8 cellular contexts compared by ENCODE assay signal in genomic region chr10:48363617-48364355, GRCh38. TPM values are rescaled to one million over a fixed set of nuclear protein-coding genes. Genes with fewer than 3 reads are reported as not detected.
DNase-seq lines count a peak whose midpoint lies in the region; ATAC-seq, FAIRE-seq and TF ChIP-seq lines count a peak whose summit lies in the region.

No MANE protein-coding gene starts in this region.

- H3K9me3 ChIP-seq in esophagus muscularis mucosa: no peaks in the 10 kb centered on the region
- H3K9me3 ChIP-seq in naive thymus-derived CD4-positive, alpha-beta T cell (ENCODE audit: control insufficient read depth in 2 of 3, low read length in 3 of 3): no peaks in the 10 kb centered on the region

- H3K27me3 Mint-ChIP-seq in naive thymus-derived CD4-positive, alpha-beta T cell: no peaks in the 10 kb centered on the region

- H3K4me3 ChIP-seq in AG04449 (ENCODE audit: low read depth, low read length): no peak overlapping the region
- no peak overlapping the region for H3K4me3 ChIP-seq in esophagus muscularis mucosa
- H3K4me3 ChIP-seq in naive thymus-derived CD4-positive, alpha-beta T cell (ENCODE audit: low read length): no peak overlapping the region

- H3K4me1 Mint-ChIP-seq in naive thymus-derived CD4-positive, alpha-beta T cell: peaks cover 4 to 59% (median 49%) of the 10 kb centered on the region in 7 donors

- intact Hi-C loops in esophagus muscularis mucosa (cut with DNase I): loop anchor here (10.0 kb wide), 1 partner anchor 161 kb away; no protein-coding TSS in a partner anchor
- intact Hi-C loops in naive thymus-derived CD4-positive, alpha-beta T cell (cut with micrococcal nuclease): loop anchor here (1.0 to 5.0 kb wide), 8 partner anchors 57 to 1149 kb away; partner anchors contain the start of gene MAPK8 (in 1 of the 2)

- 32% methylated on average over 5 of the region's 5 CpGs for WGBS in esophagus muscularis mucosa

- H3K36me3 Mint-ChIP-seq in naive thymus-derived CD4-positive, alpha-beta T cell: no peaks in the 10 kb centered on the region

- H3K27ac Mint-ChIP-seq in naive thymus-derived CD4-positive, alpha-beta T cell: no peak overlapping the region

- TF ChIP-seq CTCF in AG04449 (IDR thresholded peaks at IDR 0.05; ENCODE audit: insufficient read depth, low read length, missing control alignments): peak; percentile 55
- TF ChIP-seq CTCF in GM10248 (IDR thresholded peaks at IDR 0.05; ENCODE audit: control extremely low read depth, extremely low read depth, low read depth, missing control alignments): peak; percentile 54
- peak; percentile 53 to 69 (median 57) for TF ChIP-seq CTCF in esophagus muscularis mucosa (IDR thresholded peaks at IDR 0.05)

- H3K9me3 Mint-ChIP-seq in naive thymus-derived CD4-positive, alpha-beta T cell: no peaks in the 10 kb centered on the region

- POLR2A ChIA-PET in AG04449 (lab: Yijun Ruan, JAX) (interaction anchor here (0.6 to 1.0 kb wide), 2 partner anchors 168 to 293 kb away, joined by 3 read pairs; no protein-coding TSS in a partner anchor), GM10248 (lab: Yijun Ruan, JAX) (interaction anchor here (0.6 kb wide), 1 partner anchor 50 kb away, joined by 3 read pairs; no protein-coding TSS in a partner anchor)
- POLR2A ChIA-PET in naive thymus-derived CD4-positive, alpha-beta T cell (lab: Charles Lee): no interaction called here

- H3K4me3 Mint-ChIP-seq in naive thymus-derived CD4-positive, alpha-beta T cell: no peak overlapping the region

- H3K27me3 ChIP-seq in esophagus muscularis mucosa: no peaks in the 10 kb centered on the region
- H3K27me3 ChIP-seq in naive thymus-derived CD4-positive, alpha-beta T cell (ENCODE audit: control insufficient read depth in 2 of 2, insufficient read depth in 2 of 2, low read length in 2 of 2): no peaks in the 10 kb centered on the region

- H3K4me1 ChIP-seq in esophagus muscularis mucosa: peaks cover 10 to 40% (median 37%) of the 10 kb centered on the region in 4 donors
- H3K4me1 ChIP-seq in naive thymus-derived CD4-positive, alpha-beta T cell (ENCODE audit: control insufficient read depth in 2 of 2, insufficient read depth in 2 of 2, low read length in 2 of 2): no peaks in the 10 kb centered on the region

- FAIRE-seq in TTC549 (lab: Jason Lieb, UNC): peak; percentile 95

- ATAC-seq in naive thymus-derived CD4-positive, alpha-beta T cell: peak; percentile 51
- ATAC-seq in HG02642 (IDR thresholded peaks at IDR 0.05; ENCODE audit: poor library complexity, unreplicated experiment) (no peak), HG03469 (IDR thresholded peaks at IDR 0.05; ENCODE audit: unreplicated experiment) (no peak)

- TF ChIP-seq EP300 in esophagus muscularis mucosa (IDR thresholded peaks at IDR 0.05): no peak

- DNase-seq in AG04449 (ENCODE audit: low read depth, low spot score) (no peak), GM10248 (ENCODE audit: extremely low spot score) (peak; percentile 25), NCI-H128 (lab: John Stamatoyannopoulos, UW; ENCODE audit: unreplicated experiment) (peak; percentile 3), esophagus muscularis mucosa (ENCODE audit: extremely low spot score) (no peak)
- peak in 6 of 9 donors; percentile 7 to 45 (median 37) for DNase-seq in naive thymus-derived CD4-positive, alpha-beta T cell

- CTCF ChIA-PET in AG04449 (lab: Yijun Ruan, JAX) (interaction anchor here (0.7 to 11.9 kb wide), 43 partner anchors 9 to 293 kb away, joined by 3 to 215 read pairs (median 5); no protein-coding TSS in a partner anchor), GM10248 (lab: Yijun Ruan, JAX) (interaction anchor here (0.6 to 4.3 kb wide), 29 partner anchors 9 to 1148 kb away, joined by 3 to 74 read pairs (median 4); no protein-coding TSS in a partner anchor)
- CTCF ChIA-PET in naive thymus-derived CD4-positive, alpha-beta T cell (lab: Charles Lee): interaction anchor here (0.7 to 4.1 kb wide), 5 partner anchors 20 to 293 kb away, joined by 3 to 19 read pairs (median 3); no protein-coding TSS in a partner anchor

- TF ChIP-seq POLR2A in esophagus muscularis mucosa (IDR thresholded peaks at IDR 0.05; ENCODE audit: low read depth): no peak

- no peaks in the 10 kb centered on the region for H3K36me3 ChIP-seq in esophagus muscularis mucosa
- no peaks in the 10 kb centered on the region for H3K36me3 ChIP-seq in naive thymus-derived CD4-positive, alpha-beta T cell (ENCODE audit: control insufficient read depth in 2 of 3, insufficient read depth in 3 of 3, low read length in 3 of 3)

- no peak overlapping the region for H3K27ac ChIP-seq in esophagus muscularis mucosa (replicated peaks in 1 of 4)
- H3K27ac ChIP-seq in naive thymus-derived CD4-positive, alpha-beta T cell (ENCODE audit: low read depth, low read length): no peak overlapping the region

RNA-seq across cellular contexts. Expression of gene MAPK8, which starts 57.3 kb away (rescaled TPM):
- total RNA-seq in esophagus muscularis mucosa: 10 to 100 TPM; 26.8 to 50.0 (median 33.1) TPM
- 10 to 100 TPM; 33.6 to 63.9 (median 45.2) TPM for total RNA-seq in naive thymus-derived CD4-positive, alpha-beta T cell
- 10 to 100 TPM; 22.2 to 25.8 TPM for polyA plus RNA-seq in naive thymus-derived CD4-positive, alpha-beta T cell

Comparison
In these comparisons a context has a peak if more than half of its experiments do, and no peak if none do; other contexts are left out.
1. DNase-seq: peak in GM10248 (single experiment), NCI-H128 (single experiment) and naive thymus-derived CD4-positive, alpha-beta T cell (6 of 9); none in AG04449 (single experiment) and esophagus muscularis mucosa (single experiment).
2. Peak in every context shown above with its lines, with median percentiles within 50 percentile points of each other: CTCF ChIP-seq.